ENCODE assay signal across 25 cellular contexts in the genomic region with DNA sequence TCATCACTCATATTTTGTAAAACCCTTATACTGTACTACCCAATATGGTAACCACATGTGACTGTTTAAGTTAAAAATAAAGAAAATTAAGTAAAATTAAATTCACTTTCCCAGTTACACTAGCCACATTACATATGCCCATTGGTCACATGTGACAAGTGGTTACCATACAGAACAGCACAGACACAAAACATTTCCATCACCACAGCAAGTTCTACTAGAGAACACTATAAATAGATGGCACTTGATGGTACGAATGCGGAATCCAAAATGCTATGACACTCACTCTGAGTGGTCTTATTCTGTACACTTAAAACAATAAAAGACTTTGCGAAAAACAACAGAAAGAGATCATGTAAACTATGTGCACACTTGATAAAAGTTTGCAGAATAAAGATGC.
"Had no signal": no experiment of that assay in that cellular context is flagged by ENCODE, and none has a peak within 500 bp of the region (broad histone marks: within the 10 kb centered on the region; RNA-seq: fewer than 3 reads in every experiment).

No MANE protein-coding gene starts in this region.

- H3K4me1 ChIP-seq: colonic mucosa, esophagus squamous epithelium, gastrocnemius medialis, left lung, lower lobe of right lung had no signal

- DNase-seq: colonic mucosa; cortex of kidney; effector CD8-positive, alpha-beta T cell; effector memory CD8-positive, alpha-beta T cell; endodermal cell; erythroblast; esophagus squamous epithelium; foreskin fibroblast; foreskin melanocyte; gastrocnemius medialis; glutamatergic neuron; head of caudate nucleus; hypothalamus; immature natural killer cell; islet precursor cell; kidney; kidney glomerular epithelial cell; left lung; lower lobe of right lung; mesenchymal stem cell; mucosa of descending colon; naive B cell had no signal

- H3K9me3 ChIP-seq: colonic mucosa, esophagus squamous epithelium, gastrocnemius medialis, left lung, lower lobe of right lung, mucosa of descending colon had no signal

- H3K27me3 ChIP-seq: colonic mucosa, esophagus squamous epithelium, gastrocnemius medialis, hepatocyte, left lung had no signal

- ATAC-seq: effector memory CD8-positive, alpha-beta T cell; esophagus mucosa; gastrocnemius medialis; left lung; lower lobe of right lung; mucosa of descending colon had no signal

- H3K27ac ChIP-seq: colonic mucosa, epithelial cell of prostate, esophagus squamous epithelium, gastrocnemius medialis, hepatocyte, left lung, lower lobe of right lung had no signal

- H3K36me3 ChIP-seq: colonic mucosa, esophagus squamous epithelium, gastrocnemius medialis, left lung, lower lobe of right lung had no signal

- H3K4me3 ChIP-seq: colonic mucosa, esophagus squamous epithelium, gastrocnemius medialis, hepatocyte, left lung, lower lobe of right lung, mucosa of descending colon had no signal
